Comparison of ENCODE assay signal across 1 cellular context in the genomic region with DNA sequence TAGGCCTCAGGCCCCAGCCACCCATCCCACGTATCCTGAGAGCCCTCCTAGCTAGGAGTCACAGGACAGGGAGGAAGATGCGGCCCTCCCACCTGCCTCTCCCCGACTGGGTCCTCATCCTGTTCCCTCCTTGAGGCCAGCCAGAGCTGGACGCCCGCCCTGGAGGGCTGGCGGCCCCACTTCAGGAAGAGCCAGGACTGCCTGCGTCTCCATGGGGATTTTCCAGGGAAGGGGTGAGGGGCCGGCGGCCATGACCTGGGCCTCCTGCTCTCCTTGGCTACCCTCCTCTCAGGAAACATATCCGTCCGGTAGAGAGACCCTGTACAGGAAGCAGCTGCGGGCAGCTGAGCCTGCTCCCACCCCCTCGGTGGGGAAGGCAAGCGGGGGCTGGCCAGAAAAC.
A peak's percentile ranks its signal among the peaks of the same experiment; 100 is the strongest.
TF ChIP-seq lines count a peak whose summit lies in the region.

No MANE protein-coding gene starts in this region.

TF ChIP-seq in endothelial cell of umbilical vein, 7 proteins besides CTCF, POLR2A, EP300 and RAD21 (continued from another document):
- peak; percentile 60 for TF ChIP-seq POLR2AphosphoS5 (IDR thresholded peaks at IDR 0.05; ENCODE audit: insufficient read depth, low read depth, low read length)
